Comparison of ENCODE assay signal across 1 cellular context in genomic region chr17:60392845-60393702, GRCh38.
TF ChIP-seq lines count a peak whose summit lies in the region.

No MANE protein-coding gene starts in this region.

TF ChIP-seq in GM12878, 131 proteins besides CTCF, POLR2A, EP300 and RAD21 (continued from another document and continues in another):
- TF ChIP-seq PRDM15 (CRISPR knock-in tag; IDR thresholded peaks at IDR 0.05) (no peak), BMI1 (IDR thresholded peaks at IDR 0.05; ENCODE audit: borderline replicate concordance) (no peak), PAX5 (IDR thresholded peaks at IDR 0.05; ENCODE audit: borderline replicate concordance, low read depth, low read length) (no peak), HDAC2 (IDR thresholded peaks at IDR 0.05) (no peak), YY1 (IDR thresholded peaks at IDR 0.05; ENCODE audit: low read depth, low read length) (no peak), TCF7 (IDR thresholded peaks at IDR 0.05; ENCODE audit: borderline replicate concordance) (no peak), EGR1 (IDR thresholded peaks at IDR 0.05; ENCODE audit: borderline replicate concordance in 1 of 2, low read depth in 2 of 2, low read length in 2 of 2) (no peak), MTA2 (IDR thresholded peaks at IDR 0.05; ENCODE audit: low read depth) (0 out of 2 replicates have a peak, but pooled peaks have one; percentile 34), POLR2AphosphoS5 (IDR thresholded peaks at IDR 0.05; ENCODE audit: low read length) (peak; percentile 54; the same call in 1 of the 2 replicates), RCOR1 (conservative IDR thresholded peaks at IDR 0.05; ENCODE audit: low read depth, low read length) (no peak), YBX1 (IDR thresholded peaks at IDR 0.05) (no peak), MXI1 (IDR thresholded peaks at IDR 0.05; ENCODE audit: low read depth, low read length) (no peak), CHD2 (IDR thresholded peaks at IDR 0.05; ENCODE audit: borderline replicate concordance, low read depth, low read length) (no peak), KAT2A (conservative IDR thresholded peaks at IDR 0.05; ENCODE audit: control insufficient read depth, low read depth, low read length) (no peak), MAX (IDR thresholded peaks at IDR 0.05; ENCODE audit: low read depth, low read length) (no peak), CUX1 (IDR thresholded peaks at IDR 0.05; ENCODE audit: insufficient replicate concordance, low read depth, low read length) (no peak), E2F4 (IDR thresholded peaks at IDR 0.05; ENCODE audit: low read depth, low read length) (no peak), JUND (IDR thresholded peaks at IDR 0.05; ENCODE audit: low read depth, low read length) (no peak), IRF4 (IDR thresholded peaks at IDR 0.05; ENCODE audit: low read depth, low read length) (no peak), ETV6 (conservative IDR thresholded peaks at IDR 0.05 in 1 of 2, IDR thresholded peaks at IDR 0.05 in 1 of 2; ENCODE audit: borderline replicate concordance in 1 of 2, low read depth in 1 of 2) (peak in 1 of 2 experiments; percentile 69; a peak in 2 of 4 replicates), STAT1 (conservative IDR thresholded peaks at IDR 0.05) (no peak), HDGF (IDR thresholded peaks at IDR 0.05) (no peak), ZNF622 (IDR thresholded peaks at IDR 0.05) (no peak), SMC3 (IDR thresholded peaks at IDR 0.05; ENCODE audit: borderline replicate concordance, low read length) (no peak), HCFC1 (IDR thresholded peaks at IDR 0.05; ENCODE audit: low read length) (no peak), RAD51 (IDR thresholded peaks at IDR 0.05) (peak; percentile 63; the same call in 1 of the 2 replicates), ATF3 (IDR thresholded peaks at IDR 0.05; ENCODE audit: borderline replicate concordance, extremely low read depth, low read depth, low read length) (no peak), RUNX3 (IDR thresholded peaks at IDR 0.05; ENCODE audit: low read length) (peak; percentile 61; the same call in 1 of the 2 replicates), ZZZ3 (IDR thresholded peaks at IDR 0.05; ENCODE audit: control insufficient read depth, insufficient read length, low read depth) (no peak), ZNF592 (IDR thresholded peaks at IDR 0.05) (no peak), PKNOX1 (IDR thresholded peaks at IDR 0.05) (no peak), ATF7 (IDR thresholded peaks at IDR 0.05; ENCODE audit: low read depth) (no peak), IRF3 (IDR thresholded peaks at IDR 0.05) (no peak), TCF3 (IDR thresholded peaks at IDR 0.05; ENCODE audit: borderline replicate concordance, insufficient read depth, low read depth, low read length) (no peak), REST (IDR thresholded peaks at IDR 0.05; ENCODE audit: low read depth, low read length) (no peak), HSF1 (IDR thresholded peaks at IDR 0.05; ENCODE audit: low read depth, low read length) (no peak)
